ENCODE assay signal across 33 cellular contexts in genomic region chr7:93836111-93836510, GRCh38. TPM values are rescaled to one million over a fixed set of nuclear protein-coding genes. Genes with fewer than 3 reads are reported as not detected.
DNase-seq lines count a peak whose midpoint lies in the region; ATAC-seq and TF ChIP-seq lines count a peak whose summit lies in the region.
"Had no signal": no experiment of that assay in that cellular context is flagged by ENCODE, and none has a peak within 500 bp of the region (broad histone marks: within the 10 kb centered on the region; RNA-seq: fewer than 3 reads in every experiment).

No MANE protein-coding gene starts in this region.

- intact Hi-C loops in IMR-90 (cut with micrococcal nuclease): no loop called here

- H3K4me3 ChIP-seq in IMR-90 (ENCODE audit: insufficient read depth, low read depth, low read length) (no peak overlapping the region), brain microvascular endothelial cell (ENCODE audit: low read depth, low read length) (peak overlapping the region; percentile 2), skeletal muscle satellite cell (ENCODE audit: low read length) (peak overlapping the region; percentile 20), gastroesophageal sphincter (no peak overlapping the region)
- H3K4me3 ChIP-seq: BLaER1, coronary artery, right atrium auricular region, stomach, thyroid gland, vagina had no signal

- H3K4me1 ChIP-seq in IMR-90 (ENCODE audit: control insufficient read depth, insufficient read depth, low read length) (no peaks in the 10 kb centered on the region), skeletal muscle satellite cell (ENCODE audit: control insufficient read depth, insufficient read depth, low read length) (peaks cover 21% of the 10 kb centered on the region), gastroesophageal sphincter (no peaks in the 10 kb centered on the region)
- H3K4me1 ChIP-seq: BLaER1, right atrium auricular region, thyroid gland, vagina had no signal

- H3K4ac ChIP-seq in IMR-90 (ENCODE audit: low read depth, low read length): no peak overlapping the region

- ATAC-seq in IMR-90 (ENCODE audit: low read depth): no peak
- no peak for ATAC-seq in GM19035 (IDR thresholded peaks at IDR 0.05; ENCODE audit: unreplicated experiment)
- no peak for ATAC-seq in gastroesophageal sphincter
- ATAC-seq in HG03520 (IDR thresholded peaks at IDR 0.05; ENCODE audit: unreplicated experiment): no peak
- ATAC-seq: activated CD8-positive, alpha-beta T cell treated with anti-CD3 and anti-CD28 coated beads, Interleukin-2, amount 10 ng/mL, durations not matched to agents 7 days and 5 days; activated naive CD4-positive, alpha-beta T cell treated with anti-CD3 and anti-CD28 coated beads, Interleukin-2, amount 50 U/mL, for 72 hours; effector memory CD8-positive, alpha-beta T cell; Panc1 had no signal

- no peak overlapping the region for H2BK120ac ChIP-seq in IMR-90 (ENCODE audit: low read depth, low read length)

- H3K18ac ChIP-seq in IMR-90 (ENCODE audit: low read depth, low read length): no peak overlapping the region

- WGBS in IMR-90 (ENCODE audit: extremely low coverage in 2 of 2, insufficient read length in 1 of 2), 2 experiments: no CpG with 5 or more reads among the region's 4 CpGs
- WGBS in gastroesophageal sphincter (ENCODE audit: low coverage in 1 of 2), 2 donors: 16 to 41% methylated on average over 4 of the region's 4 CpGs

- H4K20me1 ChIP-seq in IMR-90 (ENCODE audit: insufficient read depth, low read length): no peaks in the 10 kb centered on the region
- H4K20me1 ChIP-seq: BLaER1 had no signal

- TF ChIP-seq POLR2A in IMR-90 (IDR thresholded peaks at IDR 0.05; ENCODE audit: low read depth, low read length) (no peak), gastroesophageal sphincter (IDR thresholded peaks at IDR 0.05) (no peak)

- no peaks in the 10 kb centered on the region for H3K36me3 ChIP-seq in IMR-90 (ENCODE audit: control insufficient read depth, insufficient read depth, low read length)
- no peaks in the 10 kb centered on the region for H3K36me3 ChIP-seq in brain microvascular endothelial cell (replicated peaks)
- H3K36me3 ChIP-seq in skeletal muscle satellite cell (ENCODE audit: insufficient read depth, low read length): no peaks in the 10 kb centered on the region
- H3K36me3 ChIP-seq in gastroesophageal sphincter: no peaks in the 10 kb centered on the region
- H3K36me3 ChIP-seq: BLaER1, right atrium auricular region, stomach, thyroid gland, vagina had no signal

- dilution Hi-C loops in IMR-90 (cut with HindIII; ENCODE audit: low sequenced_read_pairs, unreplicated experiment): no loop called here

- H3K9me1 ChIP-seq in IMR-90 (ENCODE audit: insufficient read depth, low read length): no peaks in the 10 kb centered on the region

- H4K91ac ChIP-seq in IMR-90 (ENCODE audit: insufficient read depth, low read depth, low read length): no peak overlapping the region

- H3K79me1 ChIP-seq in IMR-90 (ENCODE audit: low read depth in 1 of 2, low read length in 2 of 2): no peaks in the 10 kb centered on the region

- no peak overlapping the region for H3K56ac ChIP-seq in IMR-90 (ENCODE audit: extremely low read depth, insufficient read depth, low read length)

- H3K27ac ChIP-seq in IMR-90 (ENCODE audit: insufficient read depth, low read length): no peak overlapping the region
- peak overlapping the region; percentile 45 for H3K27ac ChIP-seq in brain microvascular endothelial cell
- no peak overlapping the region for H3K27ac ChIP-seq in gastroesophageal sphincter
- H3K27ac ChIP-seq: BLaER1, coronary artery, right atrium auricular region, stomach, thyroid gland, vagina had no signal

- H3K4me2 ChIP-seq in IMR-90 (ENCODE audit: low read depth, low read length) (peak overlapping the region; percentile 45; the same call in 1 of the 2 replicates), skeletal muscle satellite cell (ENCODE audit: low read length) (peak overlapping the region; percentile 67)
- H3K4me2 ChIP-seq: BLaER1 had no signal

- no peak overlapping the region for H2BK20ac ChIP-seq in IMR-90 (ENCODE audit: low read depth, low read length)

- H3K27me3 ChIP-seq in IMR-90 (ENCODE audit: control insufficient read depth, insufficient read depth, low read length): peaks cover 14% of the 10 kb centered on the region; the same call in 1 of the 2 replicates
- no peaks in the 10 kb centered on the region for H3K27me3 ChIP-seq in brain microvascular endothelial cell (replicated peaks)
- no peaks in the 10 kb centered on the region for H3K27me3 ChIP-seq in skeletal muscle satellite cell (ENCODE audit: control insufficient read depth, insufficient read depth, low read length)
- no peaks in the 10 kb centered on the region for H3K27me3 ChIP-seq in gastroesophageal sphincter
- H3K27me3 ChIP-seq: BLaER1, right atrium auricular region, stomach, thyroid gland, vagina had no signal

- in situ Hi-C loops in IMR-90 (cut with MboI; ENCODE audit: low sequenced_read_pairs) (no loop called here), brain microvascular endothelial cell (cut with HindIII; ENCODE audit: low pct_ligation_motif_present, low sequenced_read_pairs) (no loop called here)

- DNase-seq in IMR-90: no peak
- DNase-seq in brain microvascular endothelial cell: no peak
- DNase-seq in fibroblast of the conjunctiva (ENCODE audit: low read depth): peak; percentile 2
- DNase-seq in AML-193 (lab: John Stamatoyannopoulos, UW): no peak
- DNase-seq: activated CD4-positive, alpha-beta T cell treated with anti-CD3 and anti-CD28 coated beads for 4 hours; activated CD8-positive, alpha-beta T cell treated with anti-CD3 and anti-CD28 coated beads, Interleukin-2, amount 10 ng/mL, durations not matched to agents 7 days and 5 days; activated effector memory CD4-positive, alpha-beta T cell treated with Interleukin-2 at 50 U/mL for 16 hours; effector memory CD8-positive, alpha-beta T cell; HCEC 1CT; hypothalamus; immature natural killer cell; Karpas-422; mammary epithelial cell; MV-4-11; NCI-H1436; NCI-H2081 treated with DMSO at 0.1 percent for 48 hours; NCI-H2227 treated with DMSO at 0.1 percent for 48 hours; NCI-H748 treated with DMSO at 0.1 percent for 48 hours; Right ventricle myocardium superior; stimulated activated CD4-positive, alpha-beta T cell treated with anti-CD3 and anti-CD28 coated beads, Interleukin-2, amount 100 ng/mL, for 48 hours; stomach; T-helper 9 cell; thyroid gland had no signal

- H3K9me3 ChIP-seq in IMR-90 (ENCODE audit: control insufficient read depth, insufficient read depth, low read length) (no peaks in the 10 kb centered on the region), skeletal muscle satellite cell (replicated peaks; ENCODE audit: low read length) (no peaks in the 10 kb centered on the region), gastroesophageal sphincter (no peaks in the 10 kb centered on the region)
- H3K9me3 ChIP-seq: BLaER1, right atrium auricular region, stomach, thyroid gland, vagina had no signal

- no peak overlapping the region for H3K14ac ChIP-seq in IMR-90 (replicated peaks; ENCODE audit: low read depth, low read length)

- H2AFZ ChIP-seq in IMR-90 (replicated peaks; ENCODE audit: low read length, poor library complexity): no peak overlapping the region

- H3K23ac ChIP-seq in IMR-90 (ENCODE audit: low read depth, low read length): no peak overlapping the region

- no peak overlapping the region for H4K5ac ChIP-seq in IMR-90 (ENCODE audit: low read depth, low read length)

- no peak overlapping the region for H2AK5ac ChIP-seq in IMR-90 (ENCODE audit: low read depth, low read length)

- TF ChIP-seq CTCF in IMR-90 (conservative IDR thresholded peaks at IDR 0.05; ENCODE audit: low read depth, low read length) (no peak), brain microvascular endothelial cell (IDR thresholded peaks at IDR 0.05; ENCODE audit: low read depth, low read length, missing control alignments) (no peak), gastroesophageal sphincter (IDR thresholded peaks at IDR 0.05) (no peak)

- no peak overlapping the region for H2BK15ac ChIP-seq in IMR-90 (ENCODE audit: low read depth, low read length)

- TF ChIP-seq EP300 in gastroesophageal sphincter (IDR thresholded peaks at IDR 0.05): no peak

- no peak for TF ChIP-seq RAD21 in IMR-90 (IDR thresholded peaks at IDR 0.05; ENCODE audit: low read length)

- H3K9ac ChIP-seq in IMR-90 (ENCODE audit: low read depth, low read length) (no peak overlapping the region), skeletal muscle satellite cell (ENCODE audit: low read depth, low read length) (peak overlapping the region; percentile 5)
- H3K9ac ChIP-seq: BLaER1 had no signal

- BruUV-seq in IMR-90 (replicated peaks; lab: Mats Ljungman, UMichigan): no TSS peak

- no peak overlapping the region for H2BK5ac ChIP-seq in IMR-90 (ENCODE audit: low read depth, low read length, poor library complexity, severe bottlenecking)

- CTCF ChIA-PET in IMR-90 (lab: Yijun Ruan, JAX): no interaction called here

- no peak overlapping the region for H4K8ac ChIP-seq in IMR-90 (ENCODE audit: low read depth in 2 of 2, low read length in 2 of 2)

- no peak overlapping the region for H2AK9ac ChIP-seq in IMR-90 (replicated peaks; ENCODE audit: low read depth, low read length, poor library complexity)

- POLR2A ChIA-PET in IMR-90 (lab: Charles Lee; ENCODE audit: unreplicated experiment): interaction anchor here (0.6 kb wide), 1 partner anchor 335 kb away, joined by 3 read pairs; no protein-coding TSS in a partner anchor

TF ChIP-seq in IMR-90, 13 proteins besides CTCF, POLR2A, EP300 and RAD21 (continues in another document):
- TF ChIP-seq CEBPB (IDR thresholded peaks at IDR 0.05; ENCODE audit: low read depth, low read length) (no peak), MAFK (IDR thresholded peaks at IDR 0.05; ENCODE audit: low read depth, low read length) (no peak), SMC3 (IDR thresholded peaks at IDR 0.05; ENCODE audit: low read depth, low read length) (no peak), FOS (IDR thresholded peaks at IDR 0.05; ENCODE audit: low read depth, low read length) (no peak), RCOR1 (IDR thresholded peaks at IDR 0.05; ENCODE audit: insufficient replicate concordance, low read length) (no peak), MAZ (IDR thresholded peaks at IDR 0.05; ENCODE audit: borderline replicate concordance, low read depth, low read length) (no peak), USF2 (IDR thresholded peaks at IDR 0.05; ENCODE audit: low read depth, low read length) (no peak)

RNA-seq across cellular contexts. Expression of gene TFPI2, which starts 54.4 kb away (rescaled TPM):
- 48.9 and 53.6 TPM in 2 replicates for total RNA-seq in IMR-90 (2012; rRNA removed)
- 99.0 and 121 TPM in 2 replicates for polyA plus RNA-seq in IMR-90 (2012; rRNA removed)
- 55.1 and 97.0 TPM in 2 replicates for polyA plus RNA-seq in IMR-90 (2012; cell fraction: cytosol; rRNA removed)
- 41.5 and 59.6 TPM in 2 replicates for polyA plus RNA-seq in IMR-90 (2012; cell fraction: nucleus; rRNA removed; ENCODE audit: low replicate concordance)
- 246 and 739 TPM in 2 replicates for total RNA-seq in skeletal muscle satellite cell (2012; rRNA removed)
- total RNA-seq in gastroesophageal sphincter: 10 to 100 TPM in 1 of 4 donors, 1 to 10 TPM in 2, under 1 TPM in 1; 0.85 to 40.1 (median 5.6) TPM
- total RNA-seq: activated CD8-positive, alpha-beta T cell treated with anti-CD3 and anti-CD28 coated beads, Interleukin-2, amount 10 ng/mL, durations not matched to agents 7 days and 5 days had no signal
- polyA plus RNA-seq: immature natural killer cell had no signal

Comparison
In these comparisons a context has a peak if more than half of its experiments do, and no peak if none do; other contexts are left out.
1. H3K4me3 ChIP-seq: peak in brain microvascular endothelial cell (single experiment) and skeletal muscle satellite cell (single experiment); none in IMR-90 (single experiment) and gastroesophageal sphincter (0 of 2).